ENCODE assay signal across 24 cellular contexts in the genomic region with DNA sequence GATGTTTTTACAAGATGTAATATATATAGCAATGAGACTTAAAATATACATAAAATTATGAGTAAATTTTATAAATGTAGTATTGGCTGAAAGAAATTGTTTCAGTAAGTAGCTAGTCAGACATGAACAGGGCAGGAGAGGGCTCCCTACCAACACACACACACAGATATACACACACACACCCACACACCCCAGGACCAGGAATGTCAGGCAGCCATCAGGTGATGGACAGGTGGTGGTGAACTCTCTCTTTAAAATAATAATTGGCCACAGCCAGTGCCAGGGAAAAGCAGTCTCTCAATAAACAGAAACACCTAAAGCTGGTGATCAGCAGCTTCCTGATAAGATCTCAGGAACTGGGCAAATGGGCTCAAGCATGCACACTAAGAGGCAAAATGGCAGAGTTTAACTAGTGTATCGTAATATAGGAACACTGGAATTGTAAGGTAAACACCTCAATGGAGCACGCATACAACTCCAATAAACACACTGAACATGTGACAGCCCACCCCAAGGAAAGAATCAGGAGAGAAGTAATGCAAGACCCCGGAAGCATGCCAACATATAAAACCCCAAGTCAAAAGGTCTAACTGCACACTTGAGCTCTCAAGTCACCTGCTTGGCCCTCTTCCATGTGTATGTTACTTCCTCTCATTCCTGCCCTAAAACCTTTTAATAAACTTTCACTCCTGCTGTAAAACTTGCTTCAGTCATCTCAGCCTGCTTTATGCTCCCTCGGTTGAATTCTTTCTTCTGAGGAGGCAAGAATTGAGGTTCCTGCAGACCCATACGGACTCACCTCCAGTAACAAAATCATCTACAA.
DNase-seq lines count a peak whose midpoint lies in the region; ATAC-seq, FAIRE-seq and TF ChIP-seq lines count a peak whose summit lies in the region.
"Had no signal": no experiment of that assay in that cellular context is flagged by ENCODE, and none has a peak within 500 bp of the region (broad histone marks: within the 10 kb centered on the region; RNA-seq: fewer than 3 reads in every experiment).

No MANE protein-coding gene starts in this region.

- H3K79me2 ChIP-seq in H1 (ENCODE audit: control insufficient read depth in 1 of 2, insufficient read depth in 2 of 2, low read length in 2 of 2) (no peaks in the 10 kb centered on the region), trophoblast cell (ENCODE audit: control insufficient read depth, insufficient read depth, low read length, poor library complexity) (no peaks in the 10 kb centered on the region)

- no peak overlapping the region for H4K8ac ChIP-seq in H1 (ENCODE audit: extremely low read depth, insufficient read depth, low read length)
- H4K8ac ChIP-seq in trophoblast cell (ENCODE audit: low read depth, low read length) = no peak overlapping the region

- H4K91ac ChIP-seq in H1 (replicated peaks; ENCODE audit: insufficient read length, low read length) (no peak overlapping the region), trophoblast cell (ENCODE audit: low read depth, low read length) (no peak overlapping the region)

- H3K9ac ChIP-seq in H1 (replicated peaks in 1 of 4; ENCODE audit: extremely low read depth in 1 of 4, low read depth in 3 of 4, low read length in 3 of 4) = no peak overlapping the region
- H3K9ac ChIP-seq in trophoblast cell (ENCODE audit: low read length) = no peak overlapping the region

- H3K9me3 ChIP-seq in H1 (ENCODE audit: insufficient read depth in 2 of 2, low read depth in 1 of 2, low read length in 1 of 2) (no peaks in the 10 kb centered on the region), trophoblast cell (ENCODE audit: insufficient read depth, low read depth, low read length) (no peaks in the 10 kb centered on the region)
- H3K9me3 ChIP-seq: Caco-2, SJSA1 had no signal

- no peaks in the 10 kb centered on the region for H3K23me2 ChIP-seq in H1 (ENCODE audit: low read depth, low read length)

- H2BK120ac ChIP-seq in H1 (replicated peaks; ENCODE audit: low read depth, low read length) (no peak overlapping the region), trophoblast cell (ENCODE audit: insufficient read depth, low read length, poor library complexity) (peak overlapping the region; percentile 33)

- no peaks in the 10 kb centered on the region for H3K4me1 Mint-ChIP-seq in naive thymus-derived CD8-positive, alpha-beta T cell

- H3K36me3 ChIP-seq in H1 (ENCODE audit: control insufficient read depth in 2 of 4, insufficient read depth in 4 of 4, low read length in 3 of 4) = no peaks in the 10 kb centered on the region
- H3K36me3 ChIP-seq in trophoblast cell (ENCODE audit: control insufficient read depth in 1 of 2, insufficient read depth in 2 of 2, low read length in 2 of 2) = no peaks in the 10 kb centered on the region
- H3K36me3 ChIP-seq in H7 (replicated peaks; ENCODE audit: control insufficient read depth, insufficient read depth, low read length) = no peaks in the 10 kb centered on the region
- H3K36me3 ChIP-seq: SJSA1 had no signal

- DNase-seq in NCI-H69 (lab: John Stamatoyannopoulos, UW) (peak; percentile 19), H1 (ENCODE audit: low read depth in 1 of 2, low spot score in 2 of 2) (no peak), trophoblast cell (no peak), H7 (no peak)
- no peak for DNase-seq in naive thymus-derived CD8-positive, alpha-beta T cell
- DNase-seq: C1 segment of cervical spinal cord; Caco-2; CD8-positive, alpha-beta T cell; GDM1; HCEC 1CT; Karpas-422; NCI-H1105; NCI-H146; NCI-H1930; NCI-H2107; NCI-H524; NCI-H774; NK-92 treated with Interleukin-12 subunit alpha and Interleukin-12 subunit beta, amount 100 ng/mL, for 24 hours; PC-3 had no signal

- no peak overlapping the region for H2AFZ ChIP-seq in H1 (ENCODE audit: low read length)
- no peak overlapping the region for H2AFZ ChIP-seq in trophoblast cell (ENCODE audit: insufficient read depth, low read length, poor library complexity)

- no peak overlapping the region for H3K27ac Mint-ChIP-seq in naive thymus-derived CD8-positive, alpha-beta T cell
- H3K27ac Mint-ChIP-seq: CD8-positive, alpha-beta T cell had no signal

- H3K56ac ChIP-seq in H1 (replicated peaks; ENCODE audit: insufficient read length, low read depth, low read length) = no peak overlapping the region

- no peak for TF ChIP-seq RAD21 in H1 (IDR thresholded peaks at IDR 0.05 in 1 of 2, conservative IDR thresholded peaks at IDR 0.05 in 1 of 2; ENCODE audit: low read depth in 2 of 2, low read length in 2 of 2)

- H3K79me1 ChIP-seq in H1 (ENCODE audit: low read depth, low read length) (no peaks in the 10 kb centered on the region), trophoblast cell (ENCODE audit: low read length) (no peaks in the 10 kb centered on the region)

- peaks cover 0 to 17% (median 4%) of the 10 kb centered on the region in 9 donors for H3K9me3 Mint-ChIP-seq in naive thymus-derived CD8-positive, alpha-beta T cell

- TF ChIP-seq POLR2A in H1 (IDR thresholded peaks at IDR 0.05; ENCODE audit: control extremely low read depth in 1 of 2, low read depth in 2 of 2, low read length in 2 of 2) = no peak

- WGBS in H1 (ENCODE audit: extremely low coverage in 1 of 2, insufficient coverage in 1 of 2, insufficient read length in 1 of 2, insufficient replicate concordance in 2 of 2, low coverage in 1 of 2, low lambda C conversion rate in 2 of 2, missing lambda C conversion rate in 1 of 2), 2 experiments = 93% methylated on average over 5 of the region's 5 CpGs; no CpG with 5 or more reads in 1 of the 2 experiments
- no CpG with 5 or more reads among the region's 5 CpGs for WGBS in trophoblast cell (ENCODE audit: extremely low coverage, insufficient coverage, insufficient read length)

- no peak for ATAC-seq in HG03045 (IDR thresholded peaks at IDR 0.05; ENCODE audit: unreplicated experiment)
- ATAC-seq in GM21360 (IDR thresholded peaks at IDR 0.05; ENCODE audit: unreplicated experiment) = no peak
- no peak for ATAC-seq in naive thymus-derived CD8-positive, alpha-beta T cell
- ATAC-seq: CD8-positive, alpha-beta T cell; HepG2; PC-3; Right ventricle myocardium inferior had no signal

- no peak overlapping the region for H4K12ac ChIP-seq in trophoblast cell (ENCODE audit: low read depth, low read length)

- CTCF ChIA-PET in H1 (lab: Charles Lee; ENCODE audit: partially characterized antibody) = no interaction called here

- H3K27me3 Mint-ChIP-seq in naive thymus-derived CD8-positive, alpha-beta T cell = peaks cover 0 to 13% (median 0%) of the 10 kb centered on the region in 5 donors

- H3K4me1 ChIP-seq in H1 (replicated peaks in 1 of 4; ENCODE audit: control insufficient read depth in 3 of 4, insufficient read depth in 4 of 4, low read length in 3 of 4) = no peaks in the 10 kb centered on the region
- peaks cover 0 to 3% of the 10 kb centered on the region in 2 experiments for H3K4me1 ChIP-seq in trophoblast cell (ENCODE audit: control insufficient read depth in 1 of 2, insufficient read depth in 2 of 2, low read length in 2 of 2)
- H3K4me1 ChIP-seq: Caco-2, SJSA1 had no signal

- H3K18ac ChIP-seq in H1 (ENCODE audit: extremely low read depth, low read length) (no peak overlapping the region), trophoblast cell (ENCODE audit: low read length) (no peak overlapping the region)

- FAIRE-seq in H1 (lab: Jason Lieb, UNC) = no peak
- FAIRE-seq: HepG2 had no signal

- H4K5ac ChIP-seq in H1 (ENCODE audit: insufficient read length, low read depth, low read length) = no peak overlapping the region

- POLR2A ChIA-PET in H1 (lab: Charles Lee; ENCODE audit: partially characterized antibody) = no interaction called here
- POLR2A ChIA-PET in naive thymus-derived CD8-positive, alpha-beta T cell (lab: Charles Lee) = no interaction called here

- H3K27ac ChIP-seq in H1 (ENCODE audit: low read depth, low read length) (no peak overlapping the region), trophoblast cell (ENCODE audit: low read depth, low read length) (no peak overlapping the region)
- H3K27ac ChIP-seq: SJSA1 had no signal

- no peak overlapping the region; the same call in 1 of the 2 replicates for H2BK20ac ChIP-seq in H1 (ENCODE audit: low read length)

- H3K36me3 Mint-ChIP-seq in naive thymus-derived CD8-positive, alpha-beta T cell = no peaks in the 10 kb centered on the region
- H3K36me3 Mint-ChIP-seq: CD8-positive, alpha-beta T cell had no signal

- no peak overlapping the region for H3K4me3 ChIP-seq in H1 (ENCODE audit: extremely low read depth in 1 of 4, insufficient read depth in 2 of 4, low read depth in 3 of 4, low read length in 4 of 4)
- H3K4me3 ChIP-seq in trophoblast cell (ENCODE audit: low read depth, low read length) = no peak overlapping the region
- no peak overlapping the region for H3K4me3 ChIP-seq in H7 (ENCODE audit: insufficient read depth, low read depth, low read length)
- H3K4me3 ChIP-seq: SJSA1 had no signal

- no peak for TF ChIP-seq CTCF in H1 (IDR thresholded peaks at IDR 0.05; ENCODE audit: control extremely low read depth in 1 of 3, insufficient read depth in 1 of 3, low read depth in 1 of 3, low read length in 3 of 3)

- H4K20me1 ChIP-seq in H1 (replicated peaks in 1 of 2; ENCODE audit: control insufficient read depth in 1 of 2, insufficient read depth in 2 of 2, low read length in 2 of 2) = no peaks in the 10 kb centered on the region

- H3K23ac ChIP-seq in H1 (ENCODE audit: insufficient read length) = no peak overlapping the region
- H3K23ac ChIP-seq in trophoblast cell (ENCODE audit: low read length) = no peak overlapping the region

- H3K27me3 ChIP-seq in H1 (replicated peaks in 1 of 4; ENCODE audit: control insufficient read depth in 3 of 4, extremely low read depth in 1 of 4, insufficient read depth in 3 of 4, low read length in 3 of 4) (no peaks in the 10 kb centered on the region), trophoblast cell (ENCODE audit: insufficient read depth, low read length) (no peaks in the 10 kb centered on the region), H7 (ENCODE audit: control insufficient read depth, insufficient read depth, low read length) (no peaks in the 10 kb centered on the region)
- H3K27me3 ChIP-seq: SJSA1 had no signal

- TF ChIP-seq EP300 in H1 (IDR thresholded peaks at IDR 0.05; ENCODE audit: borderline replicate concordance in 1 of 2, low read depth in 2 of 2, low read length in 2 of 2) = no peak

- H2BK5ac ChIP-seq in H1 (ENCODE audit: low read depth, low read length) (no peak overlapping the region), trophoblast cell (ENCODE audit: low read depth, low read length, poor library complexity) (no peak overlapping the region)

- H3K4me3 Mint-ChIP-seq in naive thymus-derived CD8-positive, alpha-beta T cell = no peak overlapping the region
- H3K4me3 Mint-ChIP-seq: CD8-positive, alpha-beta T cell had no signal

- H2AK5ac ChIP-seq in H1 (ENCODE audit: low read depth, low read length) (no peak overlapping the region), trophoblast cell (ENCODE audit: low read length) (no peak overlapping the region)

- H2BK12ac ChIP-seq in H1 (ENCODE audit: low read depth, low read length) (0 out of 2 replicates have a peak overlapping the region, but pooled peaks have one; percentile 39), trophoblast cell (ENCODE audit: low read length) (no peak overlapping the region)

- no peak overlapping the region for H3K14ac ChIP-seq in H1 (ENCODE audit: insufficient read length)
- H3K14ac ChIP-seq in trophoblast cell (ENCODE audit: low read length) = no peak overlapping the region

- H3K4ac ChIP-seq in H1 (replicated peaks; ENCODE audit: insufficient read length, low read depth, low read length) = no peak overlapping the region
- H3K4ac ChIP-seq in trophoblast cell (ENCODE audit: low read depth, low read length) = no peak overlapping the region

- no peak overlapping the region for H2BK15ac ChIP-seq in H1 (ENCODE audit: low read length)

- H3K4me2 ChIP-seq in H1 (ENCODE audit: insufficient read depth in 1 of 2, low read depth in 2 of 2, low read length in 2 of 2) (no peak overlapping the region), trophoblast cell (ENCODE audit: low read length) (no peak overlapping the region)
